ENCODE assay signal across 9 cellular contexts in the genomic region with DNA sequence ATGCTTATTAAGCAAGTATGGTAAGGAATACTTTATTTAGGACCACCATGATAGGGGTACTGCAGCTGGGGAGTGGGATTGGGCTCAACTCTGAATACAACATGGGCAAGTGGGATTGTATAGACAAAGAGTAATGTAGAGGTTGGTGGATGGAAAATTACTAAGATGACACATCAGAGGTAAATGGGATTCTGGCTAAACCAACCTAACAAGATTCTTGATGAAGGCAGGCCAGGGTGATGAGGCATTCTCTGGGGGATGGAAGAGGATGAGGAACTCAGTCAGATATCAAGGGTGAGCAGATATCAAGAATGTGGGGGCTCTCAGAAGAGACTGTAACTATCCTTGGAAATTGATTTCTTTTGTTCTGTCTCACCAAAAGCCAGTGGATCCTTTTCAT.
"Had no signal": no experiment of that assay in that cellular context is flagged by ENCODE, and none has a peak within 500 bp of the region (broad histone marks: within the 10 kb centered on the region; RNA-seq: fewer than 3 reads in every experiment).

No MANE protein-coding gene starts in this region.

- H3K4me3 ChIP-seq: GM23248, HAP-1 had no signal

- FAIRE-seq: HepG2 had no signal

- H2AFZ ChIP-seq: GM23248 had no signal

- DNase-seq: GM23248, GOT3, H7, HFFc6 had no signal

- H3K4me1 ChIP-seq: HAP-1 had no signal

- H3K36me3 Mint-ChIP-seq: IgD-negative memory B cell had no signal

- H3K9ac ChIP-seq: GM23248 had no signal

- H3K4me3 Mint-ChIP-seq: HFFc6, IgD-negative memory B cell had no signal

- H3K36me3 ChIP-seq: HAP-1 had no signal

- H3K27ac Mint-ChIP-seq: HFFc6, IgD-negative memory B cell had no signal

- ATAC-seq: HCT116, HepG2 had no signal

- H3K27ac ChIP-seq: GM23248, HL-60 had no signal

- H3K9me3 Mint-ChIP-seq: IgD-negative memory B cell had no signal

- H3K9me3 ChIP-seq: HAP-1 had no signal
